Comparison of ENCODE assay signal across 1 cellular context in genomic region chr10:56593120-56593519, GRCh38.
TF ChIP-seq lines count a peak whose summit lies in the region.

No MANE protein-coding gene starts in this region.

TF ChIP-seq in K562, 482 proteins besides CTCF, POLR2A, EP300 and RAD21 (continued from another document):
- TF ChIP-seq, protein P1, sequence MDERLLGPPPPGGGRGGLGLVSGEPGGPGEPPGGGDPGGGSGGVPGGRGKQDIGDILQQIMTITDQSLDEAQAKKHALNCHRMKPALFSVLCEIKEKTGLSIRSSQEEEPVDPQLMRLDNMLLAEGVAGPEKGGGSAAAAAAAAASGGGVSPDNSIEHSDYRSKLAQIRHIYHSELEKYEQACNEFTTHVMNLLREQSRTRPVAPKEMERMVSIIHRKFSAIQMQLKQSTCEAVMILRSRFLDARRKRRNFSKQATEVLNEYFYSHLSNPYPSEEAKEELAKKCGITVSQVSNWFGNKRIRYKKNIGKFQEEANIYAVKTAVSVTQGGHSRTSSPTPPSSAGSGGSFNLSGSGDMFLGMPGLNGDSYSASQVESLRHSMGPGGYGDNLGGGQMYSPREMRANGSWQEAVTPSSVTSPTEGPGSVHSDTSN (CRISPR knock-in tag; IDR thresholded peaks at IDR 0.05; ENCODE audit: low read depth), result no peak
- TF ChIP-seq, protein P1 (tag; conservative IDR thresholded peaks at IDR 0.05; ENCODE audit: low read depth), result no peak
- no peak for TF ChIP-seq GTF3C2 (IDR thresholded peaks at IDR 0.05; ENCODE audit: borderline replicate concordance, extremely low read depth, insufficient read length)
